ENCODE assay signal across 27 cellular contexts in the genomic region with DNA sequence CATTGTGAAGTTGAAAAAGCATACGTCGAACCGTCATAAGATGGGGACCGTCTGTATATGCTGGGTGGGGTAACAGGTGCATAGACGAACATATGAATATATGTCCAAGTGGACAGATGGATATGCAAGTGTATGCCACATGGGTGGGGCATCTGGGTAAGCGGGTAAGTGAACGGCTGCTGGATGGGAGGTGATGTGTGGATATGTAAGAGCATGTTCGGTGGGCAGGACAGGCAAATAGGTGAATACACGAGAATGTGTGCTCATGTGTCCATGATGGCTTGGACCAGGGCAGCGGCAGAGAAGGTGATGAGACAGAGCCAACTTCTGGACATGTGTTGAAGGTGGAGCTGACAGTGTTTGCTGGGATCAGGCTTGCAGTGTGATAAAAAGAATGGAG. TPM values are rescaled to one million over a fixed set of nuclear protein-coding genes. Genes with fewer than 3 reads are reported as not detected.
"Had no signal": no experiment of that assay in that cellular context is flagged by ENCODE, and none has a peak within 500 bp of the region (broad histone marks: within the 10 kb centered on the region; RNA-seq: fewer than 3 reads in every experiment).

No MANE protein-coding gene starts in this region.

- H3K27me3 ChIP-seq: ascending aorta, body of pancreas, SJCRH30 had no signal

- H3K36me3 Mint-ChIP-seq: activated naive CD4-positive, alpha-beta T cell treated with anti-CD3 and anti-CD28 coated beads, Interleukin-2, amount 50 U/mL, for 24 hours had no signal

- H3K36me3 ChIP-seq: ascending aorta, SJCRH30 had no signal

- H3K27ac Mint-ChIP-seq: activated CD4-positive, alpha-beta memory T cell treated with anti-CD3 and anti-CD28 coated beads, Interleukin-2, amount 10 ng/mL, durations not matched to agents 7 days and 5 days; activated CD4-positive, alpha-beta T cell treated with anti-CD3 and anti-CD28 coated beads for 36 hours; activated naive CD4-positive, alpha-beta T cell treated with anti-CD3 and anti-CD28 coated beads, Interleukin-2, amount 50 U/mL, for 24 hours; activated T-cell treated with anti-CD3 and anti-CD28 coated beads, Interleukin-2, amount 50 U/mL, for 72 hours; activated T-helper 2 cell treated with anti-CD3 and anti-CD28 coated beads, Interferon-gamma antibody, Interleukin-2, Interleukin-4, amounts not matched to agents 10 μg/mL and 5 μg/mL and 100 μg/mL, durations not matched to agents 14 hours and 24 hours and 36 hours had no signal

- DNase-seq: activated CD4-positive, alpha-beta memory T cell treated with anti-CD3 and anti-CD28 coated beads, Interleukin-2, amount 10 ng/mL, durations not matched to agents 7 days and 5 days; activated CD4-positive, alpha-beta T cell treated with anti-CD3 and anti-CD28 coated beads for 36 hours; activated CD4-positive, alpha-beta T cell treated with anti-CD3 and anti-CD28 coated beads, Interleukin-2, amount 50 U/mL, for 1 hour; activated CD8-positive, alpha-beta memory T cell treated with anti-CD3 and anti-CD28 coated beads, Interleukin-2, amount 50 U/mL, for 4 hours; activated naive CD4-positive, alpha-beta T cell; activated T-cell treated with anti-CD3 and anti-CD28 coated beads, Interleukin-2, amount 50 U/mL, for 72 hours; amniotic stem cell; IMR-90; Kasumi-1; KBM-7; NCI-H1417 treated with DMSO at 0.1 percent for 48 hours; NCI-H1694; NCI-H510A; Right ventricle myocardium superior; RPMI8226; SJCRH30; SK-N-SH; T-helper 1 cell had no signal

- H3K27ac ChIP-seq: ascending aorta, body of pancreas, SJCRH30, VCaP had no signal

- H3K4me3 ChIP-seq: ascending aorta, body of pancreas, SJCRH30 had no signal

- H3K4me3 Mint-ChIP-seq: activated CD4-positive, alpha-beta memory T cell treated with anti-CD3 and anti-CD28 coated beads, Interleukin-2, amount 10 ng/mL, durations not matched to agents 7 days and 5 days; activated CD4-positive, alpha-beta T cell treated with anti-CD3 and anti-CD28 coated beads for 36 hours; activated naive CD4-positive, alpha-beta T cell treated with anti-CD3 and anti-CD28 coated beads, Interleukin-2, amount 50 U/mL, for 24 hours; activated T-cell treated with anti-CD3 and anti-CD28 coated beads, Interleukin-2, amount 50 U/mL, for 72 hours; central memory CD8-positive, alpha-beta T cell had no signal

- H3K9me3 ChIP-seq: SJCRH30, SK-N-SH had no signal

- H3K4me1 ChIP-seq: ascending aorta, body of pancreas, SJCRH30 had no signal

- H3K9me3 Mint-ChIP-seq: activated naive CD4-positive, alpha-beta T cell treated with anti-CD3 and anti-CD28 coated beads, Interleukin-2, amount 50 U/mL, for 24 hours had no signal

RNA-seq across cellular contexts. Expression of gene KRTAP5-6, which starts 41.4 kb away (rescaled TPM):
- total RNA-seq: activated CD4-positive, alpha-beta memory T cell treated with anti-CD3 and anti-CD28 coated beads, Interleukin-2, amount 10 ng/mL, durations not matched to agents 7 days and 5 days; activated CD4-positive, alpha-beta T cell treated with anti-CD3 and anti-CD28 coated beads for 36 hours; activated T-cell treated with anti-CD3 and anti-CD28 coated beads, Interleukin-2, amount 50 U/mL, for 72 hours; activated T-helper 2 cell treated with anti-CD3 and anti-CD28 coated beads, Interferon-gamma antibody, Interleukin-2, Interleukin-4, amounts not matched to agents 10 μg/mL and 5 μg/mL and 100 μg/mL, durations not matched to agents 14 hours and 24 hours and 36 hours; ascending aorta; body of pancreas; bronchial epithelial cell; IMR-90; MCF 10A; Right ventricle myocardium superior; SJCRH30; T-helper 2 cell treated with Interferon-gamma antibody and Interleukin-4, amounts not matched to agents 100 ng/mL and 5 ng/mL, for 36 hours had no signal
